In genomic region chr2:100967716-100968115, GRCh38 we compare ENCODE assay signal across 16 cellular contexts. TPM values are rescaled to one million over a fixed set of nuclear protein-coding genes. Genes with fewer than 3 reads are reported as not detected.
DNase-seq lines count a peak whose midpoint lies in the region; FAIRE-seq and TF ChIP-seq lines count a peak whose summit lies in the region.
"Had no signal": no experiment of that assay in that cellular context is flagged by ENCODE, and none has a peak within 500 bp of the region (broad histone marks: within the 10 kb centered on the region; RNA-seq: fewer than 3 reads in every experiment).

No MANE protein-coding gene starts in this region.

- H3K36me3 ChIP-seq in kidney (ENCODE audit: control insufficient read depth in 1 of 2, insufficient read depth in 2 of 2, low read length in 2 of 2) (peaks cover 10 to 11% of the 10 kb centered on the region in 2 donors), spleen (peaks cover 0 to 44% (median 0%) of the 10 kb centered on the region in 6 donors)
- H3K36me3 ChIP-seq: HAP-1 had no signal

- H3K9ac ChIP-seq in kidney (ENCODE audit: low read length in 2 of 2): no peak overlapping the region

- H3K4me1 ChIP-seq in kidney (ENCODE audit: control insufficient read depth in 1 of 2, insufficient read depth in 1 of 2, low read depth in 1 of 2, low read length in 2 of 2) (no peaks in the 10 kb centered on the region), spleen (no peaks in the 10 kb centered on the region)
- H3K4me1 ChIP-seq: HAP-1 had no signal

- intact Hi-C loops in kidney (cut with DNase I): no loop called here
- intact Hi-C loops in spleen (cut with DNase I; ENCODE audit: low total_unique reads): no loop called here

- TF ChIP-seq POLR2A in spleen (IDR thresholded peaks at IDR 0.05): no peak

- H3K27ac ChIP-seq in kidney (ENCODE audit: low read depth in 2 of 2, low read length in 2 of 2) (no peak overlapping the region), spleen (no peak overlapping the region)

- WGBS in spleen, 5 donors: 83 to 95% (median 89%) methylated on average over 8 of the region's 8 CpGs

- H3K4me3 ChIP-seq in kidney (ENCODE audit: low read length in 2 of 2) (no peak overlapping the region), spleen (no peak overlapping the region)
- H3K4me3 ChIP-seq: HAP-1 had no signal

- H3K9me3 ChIP-seq in kidney (ENCODE audit: control insufficient read depth in 1 of 2, low read length in 2 of 2) (no peaks in the 10 kb centered on the region), spleen (no peaks in the 10 kb centered on the region)
- H3K9me3 ChIP-seq: HAP-1 had no signal

- no peak for FAIRE-seq in kidney (lab: Jason Lieb, UNC)
- FAIRE-seq: GM12892, H54 had no signal

- H3K27me3 ChIP-seq in spleen (replicated peaks in 1 of 7): peaks cover 0 to 4% (median 0%) of the 10 kb centered on the region in 7 donors

- peak; percentile 4 for DNase-seq in kidney
- peak; percentile 21 for DNase-seq in medulla oblongata (ENCODE audit: extremely low spot score)
- peak; percentile 53 for DNase-seq in spleen
- no peak for DNase-seq in NOMO-1 treated with dmso at 0.1 percent for 144 hours (lab: John Stamatoyannopoulos, UW; ENCODE audit: unreplicated experiment)
- DNase-seq in GF-D8 (lab: John Stamatoyannopoulos, UW): no peak
- DNase-seq in NCI-H187 (lab: John Stamatoyannopoulos, UW): no peak
- DNase-seq: Calu3; CD4-positive, alpha-beta memory T cell; COR-L47; DMS53; DMS79 treated with DMSO at 0.1 percent for 48 hours; GOT3; HFFc6 had no signal

- TF ChIP-seq CTCF in kidney (IDR thresholded peaks at IDR 0.05; ENCODE audit: borderline replicate concordance, extremely low read depth, insufficient read depth) (no peak), spleen (IDR thresholded peaks at IDR 0.05 in 8 of 11, conservative IDR thresholded peaks at IDR 0.05 in 3 of 11) (no peak)

RNA-seq across cellular contexts. Expression of gene RPL31, which starts 34.4 kb away (rescaled TPM):
- 1,182 TPM for total RNA-seq in kidney
- polyA plus RNA-seq in kidney (ENCODE audit: insufficient read depth, low read depth, low replicate concordance): 2,844 TPM
- 1,000 to 10,000 TPM in 5 of 7 donors, 100 to 1,000 TPM in 2; 876 to 1,551 (median 1,095) TPM for total RNA-seq in spleen
- polyA plus RNA-seq in spleen: over 10,000 TPM in 2 of 3 donors, 1,000 to 10,000 TPM in 1; 8,439 to 10,502 (median 10,023) TPM

Comparison
In these comparisons a context has a peak if more than half of its experiments do, and no peak if none do; other contexts are left out.
1. DNase-seq: peak in kidney (single experiment), medulla oblongata (single experiment) and spleen (single experiment); none in NOMO-1 treated with dmso at 0.1 percent for 144 hours (single experiment), GF-D8 (single experiment) and NCI-H187 (0 of 2).